12 cellular contexts compared by ENCODE assay signal in the genomic region with DNA sequence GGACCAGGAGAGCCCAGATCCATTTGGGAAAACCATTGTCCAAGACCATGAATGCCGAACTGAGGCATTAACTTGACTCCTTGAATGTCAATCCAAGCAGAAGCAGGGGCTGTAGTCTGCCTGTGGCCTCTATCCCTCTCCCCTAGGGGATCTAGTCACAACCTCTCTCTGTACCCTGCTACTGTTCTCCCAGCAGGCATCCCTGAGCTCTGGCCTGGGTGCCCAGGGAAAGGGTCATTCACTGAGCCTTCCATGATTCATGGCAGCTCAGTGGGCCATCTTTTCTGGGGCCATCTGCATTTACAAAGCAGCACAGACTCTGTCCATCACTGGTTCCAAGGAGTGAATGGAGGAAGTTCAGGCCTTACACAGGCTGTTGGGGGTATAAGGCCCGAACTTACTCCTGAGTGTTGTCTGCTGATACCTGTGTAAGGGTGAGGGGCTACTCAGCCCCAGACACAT.
DNase-seq lines count a peak whose midpoint lies in the region; ATAC-seq and TF ChIP-seq lines count a peak whose summit lies in the region.
"Had no signal": no experiment of that assay in that cellular context is flagged by ENCODE, and none has a peak within 500 bp of the region (broad histone marks: within the 10 kb centered on the region; RNA-seq: fewer than 3 reads in every experiment).

No MANE protein-coding gene starts in this region.

- H3K36me3 ChIP-seq in upper lobe of right lung, result no peaks in the 10 kb centered on the region

- DNase-seq in epithelial cell of prostate (ENCODE audit: low read depth, low spot score) (no peak), osteocyte (ENCODE audit: extremely low spot score, unreplicated experiment) (no peak), upper lobe of right lung (no peak)
- DNase-seq in activated CD4-positive, alpha-beta T cell treated with anti-CD3 and anti-CD28 coated beads for 1 hour, result no peak
- DNase-seq in activated T-cell treated with anti-CD3 and anti-CD28 coated beads, Interleukin-2, amount 50 U/mL, for 24 hours, result no peak
- DNase-seq: activated CD4-positive, CD25-positive, alpha-beta regulatory T cell treated with anti-CD3 and anti-CD28 coated beads, Interleukin-2, amount 50 U/mL, for 72 hours; cortex of kidney; NCI-H510A; stimulated activated CD4-positive, alpha-beta T cell treated with anti-CD3 and anti-CD28 coated beads, Interleukin-12 subunit alpha, Interleukin-12 subunit beta, amount 100 ng/mL, for 4 hours had no signal

- H3K4me1 Mint-ChIP-seq in osteocyte (ENCODE audit: unreplicated experiment), result peaks cover 79% of the 10 kb centered on the region
- H3K4me1 Mint-ChIP-seq in activated T-cell treated with anti-CD3 and anti-CD28 coated beads, Interleukin-2, amount 50 U/mL, for 24 hours (ENCODE audit: low read depth), result no peaks in the 10 kb centered on the region

- peak overlapping the region; percentile 85 for H3K27ac Mint-ChIP-seq in osteocyte (ENCODE audit: unreplicated experiment)
- H3K27ac Mint-ChIP-seq in activated T-cell treated with anti-CD3 and anti-CD28 coated beads, Interleukin-2, amount 50 U/mL, for 24 hours, result no peak overlapping the region

- intact Hi-C loops in upper lobe of right lung (cut with DNase I), result no loop called here

- H3K4me1 ChIP-seq in upper lobe of right lung, result peaks cover 55% of the 10 kb centered on the region

- H3K27me3 ChIP-seq in upper lobe of right lung, result no peaks in the 10 kb centered on the region

- no peaks in the 10 kb centered on the region for H3K27me3 Mint-ChIP-seq in osteocyte (ENCODE audit: unreplicated experiment)
- no peaks in the 10 kb centered on the region for H3K27me3 Mint-ChIP-seq in activated T-cell treated with anti-CD3 and anti-CD28 coated beads, Interleukin-2, amount 50 U/mL, for 24 hours

- H3K9me3 ChIP-seq in upper lobe of right lung, result no peaks in the 10 kb centered on the region

- H3K27ac ChIP-seq in epithelial cell of prostate (peak overlapping the region; percentile 98), upper lobe of right lung (peak overlapping the region; percentile 78)

- ATAC-seq in SK-N-SH treated with all-trans-retinoic acid at 6 μM for 48 hours (peak; percentile 42), upper lobe of right lung (no peak), GM21786 (IDR thresholded peaks at IDR 0.05; ENCODE audit: unreplicated experiment) (no peak), esophagus mucosa (no peak)

- no peak overlapping the region for H3K4me3 Mint-ChIP-seq in osteocyte (ENCODE audit: unreplicated experiment)
- H3K4me3 Mint-ChIP-seq in activated T-cell treated with anti-CD3 and anti-CD28 coated beads, Interleukin-2, amount 50 U/mL, for 24 hours, result no peak overlapping the region

- H3K36me3 Mint-ChIP-seq in osteocyte (ENCODE audit: unreplicated experiment), result no peaks in the 10 kb centered on the region
- H3K36me3 Mint-ChIP-seq in activated T-cell treated with anti-CD3 and anti-CD28 coated beads, Interleukin-2, amount 50 U/mL, for 24 hours (ENCODE audit: low read depth), result no peaks in the 10 kb centered on the region

- no peaks in the 10 kb centered on the region for H3K9me3 Mint-ChIP-seq in osteocyte (ENCODE audit: unreplicated experiment)
- H3K9me3 Mint-ChIP-seq in activated T-cell treated with anti-CD3 and anti-CD28 coated beads, Interleukin-2, amount 50 U/mL, for 24 hours, result no peaks in the 10 kb centered on the region

- no peak for TF ChIP-seq CTCF in osteocyte (IDR thresholded peaks at IDR 0.05)
- no peak for TF ChIP-seq CTCF in upper lobe of right lung (IDR thresholded peaks at IDR 0.05)

- no peak overlapping the region for H3K4me3 ChIP-seq in upper lobe of right lung

TF ChIP-seq in SK-N-SH treated with all-trans-retinoic acid at 6 μM for 48 hours, 23 proteins besides CTCF, POLR2A, EP300 and RAD21 (continues in another document):
- no peak for TF ChIP-seq PPARA (CRISPR knock-in tag; IDR thresholded peaks at IDR 0.05; ENCODE audit: borderline replicate concordance)
- no peak for TF ChIP-seq BACH2 (CRISPR knock-in tag; IDR thresholded peaks at IDR 0.05; ENCODE audit: borderline replicate concordance)
- TF ChIP-seq, protein P1, sequence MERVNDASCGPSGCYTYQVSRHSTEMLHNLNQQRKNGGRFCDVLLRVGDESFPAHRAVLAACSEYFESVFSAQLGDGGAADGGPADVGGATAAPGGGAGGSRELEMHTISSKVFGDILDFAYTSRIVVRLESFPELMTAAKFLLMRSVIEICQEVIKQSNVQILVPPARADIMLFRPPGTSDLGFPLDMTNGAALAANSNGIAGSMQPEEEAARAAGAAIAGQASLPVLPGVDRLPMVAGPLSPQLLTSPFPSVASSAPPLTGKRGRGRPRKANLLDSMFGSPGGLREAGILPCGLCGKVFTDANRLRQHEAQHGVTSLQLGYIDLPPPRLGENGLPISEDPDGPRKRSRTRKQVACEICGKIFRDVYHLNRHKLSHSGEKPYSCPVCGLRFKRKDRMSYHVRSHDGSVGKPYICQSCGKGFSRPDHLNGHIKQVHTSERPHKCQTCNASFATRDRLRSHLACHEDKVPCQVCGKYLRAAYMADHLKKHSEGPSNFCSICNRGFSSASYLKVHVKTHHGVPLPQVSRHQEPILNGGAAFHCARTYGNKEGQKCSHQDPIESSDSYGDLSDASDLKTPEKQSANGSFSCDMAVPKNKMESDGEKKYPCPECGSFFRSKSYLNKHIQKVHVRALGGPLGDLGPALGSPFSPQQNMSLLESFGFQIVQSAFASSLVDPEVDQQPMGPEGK (CRISPR knock-in tag; IDR thresholded peaks at IDR 0.05; ENCODE audit: borderline replicate concordance), result no peak
- no peak for TF ChIP-seq ZC3H10 (CRISPR knock-in tag; IDR thresholded peaks at IDR 0.05)
- TF ChIP-seq, protein P2, sequence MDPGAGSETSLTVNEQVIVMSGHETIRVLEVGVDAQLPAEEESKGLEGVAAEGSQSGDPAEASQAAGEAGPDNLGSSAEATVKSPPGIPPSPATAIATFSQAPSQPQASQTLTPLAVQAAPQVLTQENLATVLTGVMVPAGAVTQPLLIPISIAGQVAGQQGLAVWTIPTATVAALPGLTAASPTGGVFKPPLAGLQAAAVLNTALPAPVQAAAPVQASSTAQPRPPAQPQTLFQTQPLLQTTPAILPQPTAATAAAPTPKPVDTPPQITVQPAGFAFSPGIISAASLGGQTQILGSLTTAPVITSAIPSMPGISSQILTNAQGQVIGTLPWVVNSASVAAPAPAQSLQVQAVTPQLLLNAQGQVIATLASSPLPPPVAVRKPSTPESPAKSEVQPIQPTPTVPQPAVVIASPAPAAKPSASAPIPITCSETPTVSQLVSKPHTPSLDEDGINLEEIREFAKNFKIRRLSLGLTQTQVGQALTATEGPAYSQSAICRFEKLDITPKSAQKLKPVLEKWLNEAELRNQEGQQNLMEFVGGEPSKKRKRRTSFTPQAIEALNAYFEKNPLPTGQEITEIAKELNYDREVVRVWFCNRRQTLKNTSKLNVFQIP (CRISPR knock-in tag; IDR thresholded peaks at IDR 0.05; ENCODE audit: borderline replicate concordance, low read depth), result no peak; the same call in 1 of the 2 replicates
- TF ChIP-seq TOX (CRISPR knock-in tag; IDR thresholded peaks at IDR 0.05; ENCODE audit: borderline replicate concordance), result no peak
- no peak for TF ChIP-seq ZFP30 (CRISPR knock-in tag; IDR thresholded peaks at IDR 0.05)
- TF ChIP-seq ARNTL (CRISPR knock-in tag; IDR thresholded peaks at IDR 0.05; ENCODE audit: borderline replicate concordance, low read depth), result no peak
- TF ChIP-seq ZNF70 (CRISPR knock-in tag; IDR thresholded peaks at IDR 0.05), result no peak
- TF ChIP-seq RARB (CRISPR knock-in tag; IDR thresholded peaks at IDR 0.05), result no peak
- TF ChIP-seq ZFP3 (CRISPR knock-in tag; IDR thresholded peaks at IDR 0.05), result peak; percentile 92
- no peak; the same call in 1 of the 2 replicates for TF ChIP-seq TCF4 (CRISPR knock-in tag; IDR thresholded peaks at IDR 0.05; ENCODE audit: borderline replicate concordance)
- TF ChIP-seq ISL1 (CRISPR knock-in tag; IDR thresholded peaks at IDR 0.05), result no peak
- no peak for TF ChIP-seq CREB5 (CRISPR knock-in tag; IDR thresholded peaks at IDR 0.05; ENCODE audit: low read depth)
- TF ChIP-seq ZNF8 (CRISPR knock-in tag; IDR thresholded peaks at IDR 0.05), result no peak
- TF ChIP-seq CSDC2 (CRISPR knock-in tag; IDR thresholded peaks at IDR 0.05), result peak; percentile 99
- no peak; the same call in 1 of the 2 replicates for TF ChIP-seq ESRRG (CRISPR knock-in tag; IDR thresholded peaks at IDR 0.05)
- peak; percentile 86 for TF ChIP-seq TSHZ2 (CRISPR knock-in tag; IDR thresholded peaks at IDR 0.05)
